ENCODE assay signal across 8 cellular contexts in the genomic region with DNA sequence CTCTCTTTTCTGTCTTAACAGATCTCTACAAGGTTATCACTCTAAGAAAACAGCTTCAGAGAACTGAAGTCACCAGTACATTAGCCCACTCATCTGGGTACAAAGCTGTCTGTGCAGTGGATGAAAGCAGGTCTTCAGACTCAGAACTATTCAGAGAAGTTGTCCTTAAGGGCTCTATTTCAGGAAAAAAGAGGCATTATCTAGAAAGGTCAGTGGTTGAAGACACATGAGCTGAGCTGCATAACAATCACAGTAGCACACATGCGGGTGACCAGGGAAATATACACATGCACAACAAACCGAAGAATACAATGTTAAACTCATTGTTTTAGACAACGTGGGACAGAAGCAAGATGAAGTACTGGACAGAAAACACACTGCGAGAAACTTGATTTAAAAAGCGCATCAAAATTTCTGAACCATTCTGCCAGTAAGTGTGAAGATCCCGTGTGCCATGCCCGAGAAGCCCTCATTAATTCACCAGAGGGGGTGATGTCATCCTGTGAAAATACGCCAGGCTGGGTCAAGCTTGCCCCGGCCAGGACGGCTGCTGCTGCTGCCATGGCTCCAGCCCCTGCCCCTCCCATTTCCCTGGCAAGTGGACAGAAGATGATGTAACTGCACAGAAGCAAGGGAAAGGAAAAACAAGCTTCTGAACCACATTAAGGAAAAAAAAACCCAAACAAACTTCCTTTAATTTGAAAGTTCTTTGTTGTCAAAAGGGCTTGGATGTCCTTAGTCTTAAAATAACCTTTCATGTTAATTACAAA. TPM values are rescaled to one million over a fixed set of nuclear protein-coding genes. Genes with fewer than 3 reads are reported as not detected.
DNase-seq lines count a peak whose midpoint lies in the region; ATAC-seq, FAIRE-seq and TF ChIP-seq lines count a peak whose summit lies in the region.

No MANE protein-coding gene starts in this region.

- no peaks in the 10 kb centered on the region for H3K9me1 ChIP-seq in K562 (ENCODE audit: control insufficient read depth, insufficient read depth, low read length)

- in situ Hi-C loops in K562 (cut with MboI): no loop called here

- H3K4me2 ChIP-seq in K562 (ENCODE audit: insufficient read depth, low read length) (peak overlapping the region; percentile 52; the same call in 1 of the 2 replicates), OCI-LY7 (ENCODE audit: low read length) (no peak overlapping the region)

- intact Hi-C loops in K562 (cut with micrococcal nuclease) (loop anchor here (5.0 kb wide), 1 partner anchor 79 kb away; no protein-coding TSS in a partner anchor), OCI-LY7 (cut with micrococcal nuclease; ENCODE audit: unreplicated experiment) (no loop called here)

- H3K4me3 ChIP-seq in K562: no peak overlapping the region
- no peak overlapping the region for H3K4me3 ChIP-seq in skin epidermis
- no peak overlapping the region for H3K4me3 ChIP-seq in OCI-LY7 (ENCODE audit: low read depth, low read length, poor library complexity, severe bottlenecking)

- H2AFZ ChIP-seq in K562 (ENCODE audit: low read depth, low read length) (no peak overlapping the region), OCI-LY7 (ENCODE audit: low read length) (no peak overlapping the region)

- H3K27me3 ChIP-seq in K562 (ENCODE audit: control insufficient read depth in 2 of 2, insufficient read depth in 2 of 2, low read length in 2 of 2): no peaks in the 10 kb centered on the region

- ATAC-seq in K562: peak; percentile 74
- ATAC-seq in stimulated activated memory B cell treated with anti-CD40 and anti-IgM and Interleukin-4, amounts not matched to agents 10 μg/mL and 1 μg/mL and 100 μg/mL, for 72 hours: no peak

- H3K79me2 ChIP-seq in K562 (ENCODE audit: control insufficient read depth, insufficient read depth, low read length) (peaks cover 44% of the 10 kb centered on the region), OCI-LY7 (ENCODE audit: insufficient read depth, low read depth, low read length) (peaks cover 12% of the 10 kb centered on the region)

- peak overlapping the region; percentile 59 for H3K27ac ChIP-seq in K562 (ENCODE audit: extremely low read depth, low read depth, low read length)
- peak overlapping the region in 19 of 21 experiments; percentile 9 to 79 (median 54) for H3K27ac ChIP-seq in skin epidermis
- H3K27ac ChIP-seq in OCI-LY7 (ENCODE audit: low read depth, low read length, poor library complexity, severe bottlenecking): no peak overlapping the region

- H3K9me2 ChIP-seq in OCI-LY7 (ENCODE audit: insufficient read depth, low read length): no peaks in the 10 kb centered on the region

- POLR2A ChIA-PET in K562 (lab: Yijun Ruan, JAX) (interaction anchor here (0.6 to 5.1 kb wide), 9 partner anchors 9 to 133 kb away, joined by 3 to 33 read pairs (median 4); a partner anchor contains a TSS), OCI-LY7 (lab: Charles Lee) (interaction anchor here (0.6 to 1.2 kb wide), 5 partner anchors 23 to 186 kb away, joined by 3 to 7 read pairs (median 3); no protein-coding TSS in a partner anchor)

- H3K4me1 ChIP-seq in K562 (replicated peaks in 1 of 2; ENCODE audit: control insufficient read depth in 2 of 2, insufficient read depth in 2 of 2, low read length in 2 of 2): peaks cover 12 to 24% of the 10 kb centered on the region in 2 experiments; a peak in 4 of 5 replicates
- no peaks in the 10 kb centered on the region for H3K4me1 ChIP-seq in OCI-LY7 (ENCODE audit: insufficient read depth, low read length, poor library complexity, severe bottlenecking)

- peak overlapping the region; percentile 62 for H3K27ac Mint-ChIP-seq in activated naive CD4-positive, alpha-beta T cell treated with anti-CD3 and anti-CD28 coated beads, Interleukin-2, amount 50 U/mL, for 24 hours
- no peak overlapping the region for H3K27ac Mint-ChIP-seq in stimulated activated memory B cell treated with anti-CD40 and anti-IgM and Interleukin-4, amounts not matched to agents 10 μg/mL and 1 μg/mL and 100 μg/mL, for 72 hours

- TF ChIP-seq CTCF in K562 (IDR thresholded peaks at IDR 0.05 in 2 of 3, conservative IDR thresholded peaks at IDR 0.05 in 1 of 3; ENCODE audit: insufficient read depth in 2 of 3, low read depth in 1 of 3, low read length in 3 of 3) (no peak), OCI-LY7 (conservative IDR thresholded peaks at IDR 0.05; ENCODE audit: low read length) (no peak)

- WGBS in K562 (ENCODE audit: insufficient coverage, low coverage, missing lambda C conversion rate): 66% methylated on average over 10 of the region's 10 CpGs

- CTCF ChIA-PET in K562 (lab: Yijun Ruan, JAX; ENCODE audit: low intra/inter-chr PET ratio): no interaction called here
- CTCF ChIA-PET in OCI-LY7 (lab: Charles Lee; ENCODE audit: unreplicated experiment): no interaction called here

- peaks cover 10% of the 10 kb centered on the region for H3K36me3 Mint-ChIP-seq in activated naive CD4-positive, alpha-beta T cell treated with anti-CD3 and anti-CD28 coated beads, Interleukin-2, amount 50 U/mL, for 24 hours
- peaks cover 43% of the 10 kb centered on the region for H3K36me3 Mint-ChIP-seq in stimulated activated memory B cell treated with anti-CD40 and anti-IgM and Interleukin-4, amounts not matched to agents 10 μg/mL and 1 μg/mL and 100 μg/mL, for 72 hours

- peak; percentile 55 for FAIRE-seq in K562 (lab: Jason Lieb, UNC)

- no peaks in the 10 kb centered on the region for H3K9me3 Mint-ChIP-seq in activated naive CD4-positive, alpha-beta T cell treated with anti-CD3 and anti-CD28 coated beads, Interleukin-2, amount 50 U/mL, for 24 hours
- no peaks in the 10 kb centered on the region for H3K9me3 Mint-ChIP-seq in stimulated activated memory B cell treated with anti-CD40 and anti-IgM and Interleukin-4, amounts not matched to agents 10 μg/mL and 1 μg/mL and 100 μg/mL, for 72 hours

- H3K4me1 Mint-ChIP-seq in activated naive CD4-positive, alpha-beta T cell treated with anti-CD3 and anti-CD28 coated beads, Interleukin-2, amount 50 U/mL, for 24 hours: peaks cover 29% of the 10 kb centered on the region
- H3K4me1 Mint-ChIP-seq in stimulated activated memory B cell treated with anti-CD40 and anti-IgM and Interleukin-4, amounts not matched to agents 10 μg/mL and 1 μg/mL and 100 μg/mL, for 72 hours: no peaks in the 10 kb centered on the region

- H3K9ac ChIP-seq in K562 (ENCODE audit: insufficient read depth in 1 of 2, low read depth in 2 of 2, low read length in 2 of 2): peak overlapping the region in 1 of 2 experiments; percentile 31; a peak in 2 of 4 replicates

- H4K20me1 ChIP-seq in K562 (replicated peaks; ENCODE audit: control insufficient read depth, insufficient read depth, low read length) (no peaks in the 10 kb centered on the region; the same call in 1 of the 2 replicates), OCI-LY7 (ENCODE audit: insufficient read depth, low read length) (peaks cover 4% of the 10 kb centered on the region)

- H3K27me3 Mint-ChIP-seq in activated naive CD4-positive, alpha-beta T cell treated with anti-CD3 and anti-CD28 coated beads, Interleukin-2, amount 50 U/mL, for 24 hours: no peaks in the 10 kb centered on the region
- H3K27me3 Mint-ChIP-seq in stimulated activated memory B cell treated with anti-CD40 and anti-IgM and Interleukin-4, amounts not matched to agents 10 μg/mL and 1 μg/mL and 100 μg/mL, for 72 hours: no peaks in the 10 kb centered on the region

- no peak for TF ChIP-seq EP300 in K562 (IDR thresholded peaks at IDR 0.05; ENCODE audit: low read length)

- TF ChIP-seq RAD21 in K562 (CRISPR knock-in tag; conservative IDR thresholded peaks at IDR 0.05 in 1 of 2, IDR thresholded peaks at IDR 0.05 in 1 of 2): no peak

- DNase-seq in activated naive CD4-positive, alpha-beta T cell treated with Interleukin-2 at 50 U/mL for 16 hours: no peak
- DNase-seq in K562 (ENCODE audit: extremely low read depth in 1 of 4, low spot score in 3 of 4) (peak; percentile 35 to 54 (median 44)), hypothalamus (lab: John Stamatoyannopoulos, UW) (peak in 50 of 51 donors; percentile 16 to 96 (median 86)), AML-193 (lab: John Stamatoyannopoulos, UW) (no peak), OCI-LY7 (ENCODE audit: low spot score) (no peak)

- no peak for TF ChIP-seq POLR2A in K562 (conservative IDR thresholded peaks at IDR 0.05)

- no peak overlapping the region for H3K4me3 Mint-ChIP-seq in activated naive CD4-positive, alpha-beta T cell treated with anti-CD3 and anti-CD28 coated beads, Interleukin-2, amount 50 U/mL, for 24 hours
- no peak overlapping the region for H3K4me3 Mint-ChIP-seq in stimulated activated memory B cell treated with anti-CD40 and anti-IgM and Interleukin-4, amounts not matched to agents 10 μg/mL and 1 μg/mL and 100 μg/mL, for 72 hours

- BruUV-seq in K562 (replicated peaks; lab: Mats Ljungman, UMichigan) (no TSS peak), OCI-LY7 (replicated peaks; lab: Mats Ljungman, UMichigan) (no TSS peak)

- H3K9me3 ChIP-seq in K562 (replicated peaks; ENCODE audit: control insufficient read depth, insufficient read depth, low read depth, low read length): no peaks in the 10 kb centered on the region
- no peaks in the 10 kb centered on the region for H3K9me3 ChIP-seq in OCI-LY7 (ENCODE audit: low read length)

- H3K36me3 ChIP-seq in K562 (ENCODE audit: control insufficient read depth, insufficient read depth, low read length) (peaks cover 93% of the 10 kb centered on the region), OCI-LY7 (ENCODE audit: insufficient read depth, low read length) (peaks cover 96% of the 10 kb centered on the region)

RNA-seq across cellular contexts. Expression of a gene that starts 10.1 kb away (rescaled TPM):
- total RNA-seq in K562 (2011; cell fraction: chromatin; rRNA removed; ENCODE audit: low replicate concordance): 247 and 297 TPM in 2 replicates
- total RNA-seq in K562 (2011; cell fraction: nucleolus; rRNA removed): 102 and 117 TPM in 2 replicates
- 156 and 208 TPM in 2 replicates for total RNA-seq in K562 (2011; cell fraction: nucleoplasm; rRNA removed)
- total RNA-seq in K562 (2014; rRNA removed): 33.3 and 53.3 TPM in 2 replicates
- total RNA-seq in K562 (2014; rRNA removed; fragmentation: Illumina TruSeq; extraction: Trizol): 35.1 and 40.0 TPM in 2 replicates
- total RNA-seq in K562 (2015; rRNA removed; fragmentation: Illumina TruSeq; extraction: Trizol): 38.2 and 39.7 TPM in 2 replicates
- 40.8 and 48.9 TPM in 2 replicates for total RNA-seq in K562 (2021)
- 40.2 and 44.5 TPM in 2 replicates for polyA plus RNA-seq in K562 (2011; rRNA removed)
- polyA plus RNA-seq in K562 (2011; cell fraction: cytosol; rRNA removed): 16.7 and 24.3 TPM in 2 replicates
- 140 and 177 TPM in 2 replicates for polyA plus RNA-seq in K562 (2011; cell fraction: nucleus; rRNA removed)
- polyA plus RNA-seq in K562 (2012): 25.0 and 29.6 TPM in 2 replicates
- 31.7 and 39.4 TPM in 2 replicates for polyA plus RNA-seq in K562 (2014; fragmentation: Illumina TruSeq; extraction: Trizol)
- 1 to 10 TPM; 5.1 to 7.0 TPM for polyA plus RNA-seq in K562 (2014; fragmentation: Nextera tagmentation; extraction: Ambion mirVana)
- polyA plus RNA-seq in K562 (2014; rRNA removed): 47.6 and 47.8 TPM in 2 replicates
- polyA minus RNA-seq in K562 (2011; rRNA and poly(A)+ RNA removed): 35.7 and 40.6 TPM in 2 replicates
- polyA minus RNA-seq in K562 (2011; cell fraction: cytosol; rRNA and poly(A)+ RNA removed): 22.7 and 23.1 TPM in 2 replicates
- 47.3 and 62.5 TPM in 2 replicates for polyA minus RNA-seq in K562 (2011; cell fraction: nucleus; rRNA and poly(A)+ RNA removed)
- 48.4 and 48.9 TPM in 2 replicates for total RNA-seq in OCI-LY7 (2014; rRNA removed; shearing (Covaris generic))
- total RNA-seq in OCI-LY7 (2022): 62.4 and 64.0 TPM in 2 replicates

RNA-seq across cellular contexts. Expression of a gene that starts 44.8 kb away (rescaled TPM):
- total RNA-seq in K562 (2011; cell fraction: chromatin; rRNA removed; ENCODE audit: low replicate concordance): 32.4 and 38.7 TPM in 2 replicates
- total RNA-seq in K562 (2011; cell fraction: nucleolus; rRNA removed): 32.0 and 33.0 TPM in 2 replicates
- 38.0 and 47.5 TPM in 2 replicates for total RNA-seq in K562 (2011; cell fraction: nucleoplasm; rRNA removed)
- total RNA-seq in K562 (2014; rRNA removed) (11.6 and 13.3 TPM in 2 replicates), K562 (2014; rRNA removed; fragmentation: Illumina TruSeq; extraction: Trizol) (14.9 and 15.2 TPM in 2 replicates), K562 (2015; rRNA removed; fragmentation: Illumina TruSeq; extraction: Trizol) (11.1 and 12.3 TPM in 2 replicates), K562 (2021) (19.5 and 19.9 TPM in 2 replicates), OCI-LY7 (2022) (0.76 and 1.3 TPM in 2 replicates)
- polyA plus RNA-seq in K562 (2011; rRNA removed) (21.3 and 24.0 TPM in 2 replicates), K562 (2014; fragmentation: Illumina TruSeq; extraction: Trizol) (12.5 and 12.9 TPM in 2 replicates), K562 (2014; fragmentation: Nextera tagmentation; extraction: Ambion mirVana) (1 to 10 TPM; 2.0 to 2.3 TPM), K562 (2014; rRNA removed) (13.5 and 16.2 TPM in 2 replicates)
- polyA plus RNA-seq in K562 (2011; cell fraction: cytosol; rRNA removed): 19.3 and 28.8 TPM in 2 replicates
- 57.4 and 63.9 TPM in 2 replicates for polyA plus RNA-seq in K562 (2011; cell fraction: nucleus; rRNA removed)
- 9.5 and 12.6 TPM in 2 replicates for polyA plus RNA-seq in K562 (2012)
- 22.2 and 25.2 TPM in 2 replicates for polyA minus RNA-seq in K562 (2011; rRNA and poly(A)+ RNA removed)
- 17.4 and 18.7 TPM in 2 replicates for polyA minus RNA-seq in K562 (2011; cell fraction: cytosol; rRNA and poly(A)+ RNA removed)
- polyA minus RNA-seq in K562 (2011; cell fraction: nucleus; rRNA and poly(A)+ RNA removed): 13.3 and 20.4 TPM in 2 replicates
- 0.03 TPM in 1 of 2 replicates, not detected in the other for total RNA-seq in OCI-LY7 (2014; rRNA removed; shearing (Covaris generic))

Comparison
In these comparisons a context has a peak if more than half of its experiments do, and no peak if none do; other contexts are left out.
1. DNase-seq: peak in K562 (4 of 4) and hypothalamus (50 of 51); none in activated naive CD4-positive, alpha-beta T cell treated with Interleukin-2 at 50 U/mL for 16 hours (single experiment), AML-193 (0 of 2) and OCI-LY7 (single experiment).
2. RNA of a gene that starts 44.8 kb away (total RNA-seq): 11.1 to 47.5 TPM in K562; 0.03 to 1.3 TPM in OCI-LY7; every median in the first group is over 4 times any median in the second.